16 cellular contexts compared by ENCODE assay signal in genomic region chr4:139609647-139610046, GRCh38. TPM values are rescaled to one million over a fixed set of nuclear protein-coding genes. Genes with fewer than 3 reads are reported as not detected.
DNase-seq lines count a peak whose midpoint lies in the region; ATAC-seq, FAIRE-seq and TF ChIP-seq lines count a peak whose summit lies in the region.
"Had no signal": no experiment of that assay in that cellular context is flagged by ENCODE, and none has a peak within 500 bp of the region (broad histone marks: within the 10 kb centered on the region; RNA-seq: fewer than 3 reads in every experiment).

No MANE protein-coding gene starts in this region.

- H3K4me2 ChIP-seq in GM23338 (no peak overlapping the region), PC-3 (ENCODE audit: low read length) (no peak overlapping the region), smooth muscle cell (peak overlapping the region; percentile 40)

- TF ChIP-seq CTCF in GM23338 (conservative IDR thresholded peaks at IDR 0.05; ENCODE audit: low read depth in 2 of 2): no peak
- no peak for TF ChIP-seq CTCF in PC-3 (conservative IDR thresholded peaks at IDR 0.05; ENCODE audit: low read depth, low read length)
- TF ChIP-seq CTCF in endodermal cell (conservative IDR thresholded peaks at IDR 0.05): peak; percentile 24
- no peak for TF ChIP-seq CTCF in smooth muscle cell (IDR thresholded peaks at IDR 0.05; ENCODE audit: borderline replicate concordance, insufficient read depth, poor library complexity, severe bottlenecking)

- H4K20me1 ChIP-seq in GM23338 (replicated peaks; ENCODE audit: insufficient read depth) (no peaks in the 10 kb centered on the region), PC-3 (ENCODE audit: low read length) (no peaks in the 10 kb centered on the region), smooth muscle cell (ENCODE audit: low read depth) (no peaks in the 10 kb centered on the region)

- H3K27me3 ChIP-seq in GM23338 (ENCODE audit: insufficient read depth) (no peaks in the 10 kb centered on the region), PC-3 (ENCODE audit: low read length) (no peaks in the 10 kb centered on the region), endodermal cell (ENCODE audit: control insufficient read depth, insufficient read depth, low read length, poor library complexity, severe bottlenecking) (no peaks in the 10 kb centered on the region), smooth muscle cell (ENCODE audit: low read depth) (no peaks in the 10 kb centered on the region)

- H3K4me1 ChIP-seq in GM23338 (ENCODE audit: insufficient read depth): 0 out of 2 replicates have a peak, but pooled peaks cover 6% of the 10 kb centered on the region
- peaks cover 10% of the 10 kb centered on the region for H3K4me1 ChIP-seq in PC-3 (ENCODE audit: insufficient read depth, low read length)
- H3K4me1 ChIP-seq in endodermal cell (ENCODE audit: control insufficient read depth, insufficient read depth, low read length): no peaks in the 10 kb centered on the region
- H3K4me1 ChIP-seq in smooth muscle cell (ENCODE audit: low read depth): peaks cover 14% of the 10 kb centered on the region

- POLR2A ChIA-PET in PC-3 (lab: Charles Lee; ENCODE audit: unreplicated experiment): no interaction called here

- H3K27ac Mint-ChIP-seq in GM23338 (no peak overlapping the region), endodermal cell (no peak overlapping the region)
- no peak overlapping the region for H3K27ac Mint-ChIP-seq in activated T-cell treated with anti-CD3 and anti-CD28 coated beads, Interleukin-2, amount 50 U/mL, for 72 hours
- H3K27ac Mint-ChIP-seq: activated CD4-positive, alpha-beta memory T cell treated with anti-CD3 and anti-CD28 coated beads, Interleukin-2, amount 10 ng/mL, durations not matched to agents 7 days and 5 days had no signal

- H3K27ac ChIP-seq in GM23338 (ENCODE audit: low read depth) (no peak overlapping the region), PC-3 (ENCODE audit: low read length) (no peak overlapping the region), endodermal cell (ENCODE audit: low read depth, low read length) (no peak overlapping the region), smooth muscle cell (ENCODE audit: low read depth) (no peak overlapping the region)

- intact Hi-C loops in PC-3 (cut with micrococcal nuclease): no loop called here

- no peaks in the 10 kb centered on the region for H3K9me3 ChIP-seq in PC-3 (ENCODE audit: low read length)
- no peaks in the 10 kb centered on the region for H3K9me3 ChIP-seq in endodermal cell (ENCODE audit: control insufficient read depth, low read length)
- H3K9me3 ChIP-seq in smooth muscle cell (replicated peaks; ENCODE audit: low read depth): no peaks in the 10 kb centered on the region

- H3K79me2 ChIP-seq in GM23338 (replicated peaks; ENCODE audit: insufficient read depth) (no peaks in the 10 kb centered on the region), PC-3 (ENCODE audit: low read length) (no peaks in the 10 kb centered on the region), smooth muscle cell (ENCODE audit: low read depth) (no peaks in the 10 kb centered on the region)

- no peak for FAIRE-seq in GM19239 (lab: Jason Lieb, UNC)
- FAIRE-seq: TTC549 had no signal

- H2AFZ ChIP-seq in GM23338 (no peak overlapping the region), PC-3 (ENCODE audit: low read length) (no peak overlapping the region), smooth muscle cell (ENCODE audit: low read depth) (no peak overlapping the region)

- H3K36me3 Mint-ChIP-seq in GM23338 (ENCODE audit: low read depth): no peaks in the 10 kb centered on the region
- H3K36me3 Mint-ChIP-seq in endodermal cell (ENCODE audit: low read depth): no peaks in the 10 kb centered on the region
- H3K36me3 Mint-ChIP-seq in activated T-cell treated with anti-CD3 and anti-CD28 coated beads, Interleukin-2, amount 50 U/mL, for 72 hours (ENCODE audit: insufficient read depth in 2 of 2): peaks cover 0 to 4% of the 10 kb centered on the region in 2 donors

- peaks cover 11% of the 10 kb centered on the region for H3K4me1 Mint-ChIP-seq in GM23338
- H3K4me1 Mint-ChIP-seq in endodermal cell: peaks cover 27% of the 10 kb centered on the region
- peaks cover 15% of the 10 kb centered on the region for H3K4me1 Mint-ChIP-seq in activated T-cell treated with anti-CD3 and anti-CD28 coated beads, Interleukin-2, amount 50 U/mL, for 72 hours (ENCODE audit: low read depth)

- no peaks in the 10 kb centered on the region; the same call in 2 of the 3 replicates for H3K9me3 Mint-ChIP-seq in GM23338
- peaks cover 16% of the 10 kb centered on the region for H3K9me3 Mint-ChIP-seq in endodermal cell
- H3K9me3 Mint-ChIP-seq in activated T-cell treated with anti-CD3 and anti-CD28 coated beads, Interleukin-2, amount 50 U/mL, for 72 hours: peaks cover 0 to 5% of the 10 kb centered on the region in 2 donors
- H3K9me3 Mint-ChIP-seq: activated CD4-positive, alpha-beta memory T cell treated with anti-CD3 and anti-CD28 coated beads, Interleukin-2, amount 10 ng/mL, durations not matched to agents 7 days and 5 days had no signal

- DNase-seq in GM23338 (ENCODE audit: low spot score): no peak
- DNase-seq in PC-3: peak; percentile 42
- no peak for DNase-seq in endodermal cell
- DNase-seq in smooth muscle cell (lab: John Stamatoyannopoulos, UW; ENCODE audit: unreplicated experiment): no peak
- no peak for DNase-seq in GM19239 (ENCODE audit: insufficient read length, low spot score)
- DNase-seq in activated T-cell treated with anti-CD3 and anti-CD28 coated beads, Interleukin-2, amount 50 U/mL, for 72 hours: no peak
- no peak for DNase-seq in HuH-7.5 (ENCODE audit: low spot score)
- DNase-seq: activated CD4-positive, alpha-beta memory T cell treated with anti-CD3 and anti-CD28 coated beads, Interleukin-2, amount 10 ng/mL, durations not matched to agents 7 days and 5 days; activated gamma-delta T cell treated with Interleukin-2 at 50 U/mL for 16 hours; cerebellar nuclear complex; COR-L47; NCI-H1417 treated with DMSO at 0.1 percent for 48 hours; NCI-H524 treated with DMSO at 0.1 percent for 48 hours; nucleus accumbens had no signal

- H3K9ac ChIP-seq in PC-3 (ENCODE audit: low read length) (no peak overlapping the region), endodermal cell (ENCODE audit: extremely low read depth, low read length, poor library complexity, severe bottlenecking) (no peak overlapping the region), smooth muscle cell (ENCODE audit: low read depth) (no peak overlapping the region)

- no peaks in the 10 kb centered on the region for H3F3A ChIP-seq in GM23338 (replicated peaks; ENCODE audit: low read depth)
- no peaks in the 10 kb centered on the region for H3F3A ChIP-seq in PC-3 (ENCODE audit: low read length, unreplicated experiment)
- H3F3A ChIP-seq in smooth muscle cell (ENCODE audit: low read depth): peaks cover 15% of the 10 kb centered on the region

- no peaks in the 10 kb centered on the region for H3K36me3 ChIP-seq in GM23338 (ENCODE audit: insufficient read depth)
- H3K36me3 ChIP-seq in PC-3 (ENCODE audit: low read depth, low read length): no peaks in the 10 kb centered on the region
- H3K36me3 ChIP-seq in endodermal cell (ENCODE audit: control insufficient read depth, insufficient read depth, low read length): no peaks in the 10 kb centered on the region
- no peaks in the 10 kb centered on the region for H3K36me3 ChIP-seq in smooth muscle cell (ENCODE audit: low read depth)

- ATAC-seq in GM23338 (peak; percentile 39; the same call in 2 of the 3 replicates), PC-3 (peak; percentile 61; the same call in 1 of the 2 replicates)
- ATAC-seq in activated T-cell treated with anti-CD3 and anti-CD28 coated beads, Interleukin-2, amount 50 U/mL, for 72 hours (replicated peaks in 1 of 2): no peak
- ATAC-seq: Right ventricle myocardium inferior had no signal

- H3K4me3 ChIP-seq in GM23338 (no peak overlapping the region), PC-3 (ENCODE audit: low read length) (no peak overlapping the region), endodermal cell (ENCODE audit: low read length) (no peak overlapping the region), smooth muscle cell (no peak overlapping the region)

- H3K27me3 Mint-ChIP-seq in GM23338 (ENCODE audit: insufficient read depth, low read depth, poor library complexity): peaks cover 15% of the 10 kb centered on the region
- H3K27me3 Mint-ChIP-seq in endodermal cell (ENCODE audit: insufficient read depth): peaks cover 10% of the 10 kb centered on the region
- H3K27me3 Mint-ChIP-seq in activated T-cell treated with anti-CD3 and anti-CD28 coated beads, Interleukin-2, amount 50 U/mL, for 72 hours (ENCODE audit: low read depth): peaks cover 22% of the 10 kb centered on the region

- H3K9me2 ChIP-seq in GM23338 (ENCODE audit: insufficient read depth) (no peaks in the 10 kb centered on the region), PC-3 (replicated peaks; ENCODE audit: low read length) (no peaks in the 10 kb centered on the region)

- no TSS peak for BruUV-seq in PC-3 (replicated peaks; lab: Mats Ljungman, UMichigan)

- H3K4me3 Mint-ChIP-seq in GM23338 (no peak overlapping the region), endodermal cell (no peak overlapping the region)
- H3K4me3 Mint-ChIP-seq in activated T-cell treated with anti-CD3 and anti-CD28 coated beads, Interleukin-2, amount 50 U/mL, for 72 hours: no peak overlapping the region
- H3K4me3 Mint-ChIP-seq: activated CD4-positive, alpha-beta memory T cell treated with anti-CD3 and anti-CD28 coated beads, Interleukin-2, amount 10 ng/mL, durations not matched to agents 7 days and 5 days had no signal

- CTCF ChIA-PET in PC-3 (lab: Charles Lee): no interaction called here

TF ChIP-seq in GM23338, 12 proteins besides CTCF, POLR2A, EP300 and RAD21 (continues in another document):
- TF ChIP-seq NANOG (IDR thresholded peaks at IDR 0.05; ENCODE audit: borderline replicate concordance) (no peak), POLR2AphosphoS5 (IDR thresholded peaks at IDR 0.05; ENCODE audit: low read depth) (no peak), ZNF331 (CRISPR knock-in tag; IDR thresholded peaks at IDR 0.05; ENCODE audit: low read depth) (no peak)

RNA-seq across cellular contexts. Expression of gene SETD7, which starts 53.6 kb away (rescaled TPM):
- total RNA-seq in GM23338 (2014; rRNA removed; shearing (Covaris generic)): 4.2 and 4.5 TPM in 2 replicates
- polyA plus RNA-seq in GM23338 (2016; fragmentation: Nextera tagmentation; extraction: Ambion mirVana) (0.99 and 1.1 TPM in 2 replicates), smooth muscle cell (8.5 and 10.2 TPM in 2 replicates)
- total RNA-seq in PC-3 (2014; rRNA removed) (29.6 and 31.4 TPM in 2 replicates), endodermal cell (10 to 100 TPM; 13.8 to 19.4 TPM), smooth muscle cell (34.2 and 39.3 TPM in 2 replicates)
- 12.7 TPM for polyA plus RNA-seq in endodermal cell (2013, experiment 1 of 2)
- 13.2 TPM for polyA plus RNA-seq in endodermal cell (2013, experiment 2 of 2)
- total RNA-seq in activated T-cell treated with anti-CD3 and anti-CD28 coated beads, Interleukin-2, amount 50 U/mL, for 72 hours: 10 to 100 TPM; 19.8 to 20.8 TPM

RNA-seq across cellular contexts. Expression of gene MGST2, which starts 56.0 kb away (rescaled TPM):
- 4.6 and 8.3 TPM in 2 replicates for total RNA-seq in GM23338 (2014; rRNA removed; shearing (Covaris generic))
- polyA plus RNA-seq in GM23338 (2016; fragmentation: Nextera tagmentation; extraction: Ambion mirVana) (19.1 and 19.5 TPM in 2 replicates), smooth muscle cell (27.8 and 34.0 TPM in 2 replicates)
- total RNA-seq in PC-3 (2014; rRNA removed) (31.6 and 39.0 TPM in 2 replicates), endodermal cell (100 to 1,000 TPM; 188 to 215 TPM), smooth muscle cell (40.2 and 51.1 TPM in 2 replicates)
- 53.2 TPM for polyA plus RNA-seq in endodermal cell (2013, experiment 1 of 2)
- 60.4 TPM for polyA plus RNA-seq in endodermal cell (2013, experiment 2 of 2)
- total RNA-seq in activated T-cell treated with anti-CD3 and anti-CD28 coated beads, Interleukin-2, amount 50 U/mL, for 72 hours: 10 to 100 TPM in 1 of 2 donors, 1 to 10 TPM in 1; 8.2 to 17.6 TPM

Comparison
In these comparisons a context has a peak if more than half of its experiments do, and no peak if none do; other contexts are left out.
1. ATAC-seq: peak in GM23338 (single experiment) and PC-3 (single experiment); none in activated T-cell treated with anti-CD3 and anti-CD28 coated beads, Interleukin-2, amount 50 U/mL, for 72 hours (0 of 2).